Comparison of ENCODE assay signal across 25 cellular contexts in genomic region chr3:109384164-109384563, GRCh38. TPM values are rescaled to one million over a fixed set of nuclear protein-coding genes. Genes with fewer than 3 reads are reported as not detected.
"Had no signal": no experiment of that assay in that cellular context is flagged by ENCODE, and none has a peak within 500 bp of the region (broad histone marks: within the 10 kb centered on the region; RNA-seq: fewer than 3 reads in every experiment).

No MANE protein-coding gene starts in this region.

- FAIRE-seq: HepG2, RCC 7860 had no signal

- ATAC-seq: HepG2 had no signal

- H3K27ac ChIP-seq: SJSA1, SK-N-MC had no signal

- H3K4me1 ChIP-seq: SJSA1 had no signal

- DNase-seq: IMR-90, Karpas-422, KG1, MG63, NCI-H1092, NCI-H1105 treated with DMSO at 0.1 percent for 48 hours, NCI-H1417 treated with DMSO at 0.1 percent for 48 hours, NCI-H146, NCI-H1694 treated with DMSO at 0.1 percent for 48 hours, NCI-H1930, NCI-H2081, NCI-H2107, NCI-H2227 treated with DMSO at 0.1 percent for 48 hours, NCI-H524, NCI-H526 treated with DMSO at 0.1 percent for 48 hours, NCI-H748 treated with DMSO at 0.1 percent for 48 hours, Right ventricle myocardium superior, RPMI8226, SIG-M5 had no signal

- H3K4me3 ChIP-seq: MG63, SJSA1, SK-N-MC had no signal

- H3K9me3 ChIP-seq: MG63, SJSA1 had no signal

RNA-seq across cellular contexts. Expression of gene DPPA4, which starts 46.8 kb away (rescaled TPM):
- total RNA-seq: HepG2, HT1080, IMR-90, NCI-H460, Right ventricle myocardium superior, SJSA1 had no signal
- polyA plus RNA-seq: HepG2 had no signal
